Comparison of ENCODE assay signal across 8 cellular contexts in the genomic region with DNA sequence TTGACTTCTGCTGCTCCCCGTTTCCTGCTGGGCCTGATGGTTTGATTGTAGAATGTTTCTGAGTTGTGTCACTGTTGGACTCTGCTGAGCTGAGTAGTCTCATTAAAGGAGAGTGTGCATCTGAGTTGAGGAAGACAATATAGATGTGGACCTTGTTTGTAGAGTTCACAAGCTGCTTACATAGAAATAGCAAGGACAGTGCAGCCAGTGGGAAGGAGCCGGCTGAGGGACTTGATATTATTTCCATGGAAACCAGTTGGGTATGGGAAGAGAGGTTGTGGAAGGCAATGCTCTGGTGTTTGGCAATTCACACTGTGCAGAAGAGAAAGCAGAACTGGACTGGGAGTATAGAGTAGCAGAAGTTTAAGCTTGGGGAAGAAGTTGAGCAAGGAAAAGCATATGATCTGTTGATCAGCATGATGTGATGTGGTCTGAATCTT. TPM values are rescaled to one million over a fixed set of nuclear protein-coding genes. Genes with fewer than 3 reads are reported as not detected.
A peak's percentile ranks its signal among the peaks of the same experiment; 100 is the strongest.
DNase-seq lines count a peak whose midpoint lies in the region; ATAC-seq, FAIRE-seq and TF ChIP-seq lines count a peak whose summit lies in the region.
"Had no signal": no experiment of that assay in that cellular context is flagged by ENCODE, and none has a peak within 500 bp of the region (broad histone marks: within the 10 kb centered on the region; RNA-seq: fewer than 3 reads in every experiment).

No MANE protein-coding gene starts in this region.

- FAIRE-seq in urothelium cell line (lab: Jason Lieb, UNC), result no peak

- H3K4me3 ChIP-seq in HL-60 (replicated peaks; ENCODE audit: insufficient read depth, low read length) (no peak overlapping the region), psoas muscle (peak overlapping the region; percentile 8)

- H3K27me3 ChIP-seq in HL-60 (ENCODE audit: insufficient read depth, poor library complexity, severe bottlenecking) (no peaks in the 10 kb centered on the region), psoas muscle (ENCODE audit: insufficient read depth in 3 of 3, low read length in 2 of 3) (no peaks in the 10 kb centered on the region)

- H3K27ac ChIP-seq in HL-60 (replicated peaks), result peak overlapping the region; percentile 83
- peak overlapping the region; percentile 54 for H3K27ac ChIP-seq in psoas muscle

- DNase-seq in HL-60 (ENCODE audit: low read depth in 1 of 2, low spot score in 1 of 2), result peak; percentile 87 to 88
- DNase-seq in SIG-M5 (lab: John Stamatoyannopoulos, UW), result peak; percentile 85
- no peak for DNase-seq in endothelial cell (ENCODE audit: low spot score)
- DNase-seq in psoas muscle, result no peak
- no peak for DNase-seq in urothelium cell line (ENCODE audit: low spot score)
- DNase-seq in NCI-H1105 treated with DMSO at 0.1 percent for 48 hours (lab: John Stamatoyannopoulos, UW), result no peak
- no peak for DNase-seq in NCI-H2081 (lab: John Stamatoyannopoulos, UW)
- DNase-seq: occipital lobe had no signal

- peaks cover 13% of the 10 kb centered on the region for H3K27me3 Mint-ChIP-seq in endothelial cell (ENCODE audit: unreplicated experiment)

- H3K27ac Mint-ChIP-seq in endothelial cell (ENCODE audit: unreplicated experiment), result peak overlapping the region; percentile 81

- H3K9me3 Mint-ChIP-seq in endothelial cell (ENCODE audit: unreplicated experiment), result no peaks in the 10 kb centered on the region

- ATAC-seq in psoas muscle, result no peak

- peaks cover 90% of the 10 kb centered on the region for H3K4me1 ChIP-seq in psoas muscle

- H3K36me3 ChIP-seq in psoas muscle (ENCODE audit: insufficient read depth in 1 of 2, low read depth in 1 of 2), result no peaks in the 10 kb centered on the region

- WGBS in psoas muscle, 3 donors, result 40 to 50% (median 44%) methylated on average over 2 of the region's 2 CpGs

- H3K4me3 Mint-ChIP-seq in endothelial cell (ENCODE audit: unreplicated experiment), result no peak overlapping the region

- intact Hi-C loops in psoas muscle (cut with DNase I), result loop anchor here in 1 of 2 donors (5.0 kb wide), 1 partner anchor 44 kb away; no protein-coding TSS in a partner anchor

- H3K36me3 Mint-ChIP-seq in endothelial cell (ENCODE audit: low read depth, unreplicated experiment), result peaks cover 6% of the 10 kb centered on the region

- H3K9me3 ChIP-seq in psoas muscle, result no peaks in the 10 kb centered on the region

- peaks cover 48% of the 10 kb centered on the region for H3K4me1 Mint-ChIP-seq in endothelial cell (ENCODE audit: unreplicated experiment)

- no peak for TF ChIP-seq CTCF in HL-60 (IDR thresholded peaks at IDR 0.05; ENCODE audit: insufficient read depth, low read length)
- no peak for TF ChIP-seq CTCF in endothelial cell (IDR thresholded peaks at IDR 0.05; ENCODE audit: unreplicated experiment)
- no peak for TF ChIP-seq CTCF in psoas muscle (IDR thresholded peaks at IDR 0.05)

RNA-seq across cellular contexts. Expression of a gene that starts 14.8 kb away (rescaled TPM):
- total RNA-seq in endothelial cell (ENCODE audit: unreplicated experiment), result 108 TPM
- total RNA-seq in psoas muscle, result 100 to 1,000 TPM; 113 to 167 (median 157) TPM
- 10 to 100 TPM; 40.1 to 91.0 (median 48.4) TPM for polyA plus RNA-seq in psoas muscle

Comparison
In these comparisons a context has a peak if more than half of its experiments do, and no peak if none do; other contexts are left out.
1. DNase-seq: peak in HL-60 (2 of 2) and SIG-M5 (single experiment); none in endothelial cell (single experiment), psoas muscle (0 of 2), urothelium cell line (single experiment), NCI-H1105 treated with DMSO at 0.1 percent for 48 hours (single experiment) and NCI-H2081 (0 of 2).